9 cellular contexts compared by ENCODE assay signal in genomic region chr1:165632491-165632890, GRCh38. TPM values are rescaled to one million over a fixed set of nuclear protein-coding genes. Genes with fewer than 3 reads are reported as not detected.
DNase-seq lines count a peak whose midpoint lies in the region; ATAC-seq, FAIRE-seq and TF ChIP-seq lines count a peak whose summit lies in the region.
"Had no signal": no experiment of that assay in that cellular context is flagged by ENCODE, and none has a peak within 500 bp of the region (broad histone marks: within the 10 kb centered on the region; RNA-seq: fewer than 3 reads in every experiment).

No MANE protein-coding gene starts in this region.

- 15% methylated on average over 7 of the region's 7 CpGs for WGBS in urinary bladder

- no peaks in the 10 kb centered on the region for H3K36me3 Mint-ChIP-seq in activated naive CD8-positive, alpha-beta T cell
- H3K36me3 Mint-ChIP-seq in activated naive CD8-positive, alpha-beta T cell treated with anti-CD3 and anti-CD28 coated beads for 36 hours = no peaks in the 10 kb centered on the region
- peaks cover 0 to 11% (median 10%) of the 10 kb centered on the region in 3 donors for H3K36me3 Mint-ChIP-seq in immature natural killer cell

- no peaks in the 10 kb centered on the region for H3K27me3 Mint-ChIP-seq in activated naive CD8-positive, alpha-beta T cell
- no peaks in the 10 kb centered on the region for H3K27me3 Mint-ChIP-seq in activated naive CD8-positive, alpha-beta T cell treated with anti-CD3 and anti-CD28 coated beads for 36 hours
- H3K27me3 Mint-ChIP-seq in immature natural killer cell (ENCODE audit: low read depth in 3 of 3) = peaks cover 0 to 6% (median 1%) of the 10 kb centered on the region in 3 donors

- H3K27me3 ChIP-seq in bronchial epithelial cell (ENCODE audit: control insufficient read depth, insufficient read depth, low read length) (no peaks in the 10 kb centered on the region), lower lobe of right lung (ENCODE audit: low read depth) (no peaks in the 10 kb centered on the region)

- H3K9me3 Mint-ChIP-seq in activated naive CD8-positive, alpha-beta T cell (ENCODE audit: low read depth) = no peaks in the 10 kb centered on the region
- H3K9me3 Mint-ChIP-seq in activated naive CD8-positive, alpha-beta T cell treated with anti-CD3 and anti-CD28 coated beads for 36 hours = no peaks in the 10 kb centered on the region
- H3K9me3 Mint-ChIP-seq in immature natural killer cell = no peaks in the 10 kb centered on the region

- no peak overlapping the region for H3K27ac Mint-ChIP-seq in activated naive CD8-positive, alpha-beta T cell
- H3K27ac Mint-ChIP-seq in activated naive CD8-positive, alpha-beta T cell treated with anti-CD3 and anti-CD28 coated beads for 36 hours = no peak overlapping the region
- H3K27ac Mint-ChIP-seq in immature natural killer cell = no peak overlapping the region

- no peaks in the 10 kb centered on the region for H3K9me3 ChIP-seq in lower lobe of right lung

- H3K4me1 ChIP-seq in lower lobe of right lung (peaks cover 60% of the 10 kb centered on the region), urinary bladder (ENCODE audit: insufficient read depth) (peaks cover 1% of the 10 kb centered on the region)

- peaks cover 18% of the 10 kb centered on the region for H3K4me1 Mint-ChIP-seq in activated naive CD8-positive, alpha-beta T cell (ENCODE audit: low read depth)
- peaks cover 24% of the 10 kb centered on the region for H3K4me1 Mint-ChIP-seq in activated naive CD8-positive, alpha-beta T cell treated with anti-CD3 and anti-CD28 coated beads for 36 hours
- peaks cover 4 to 14% of the 10 kb centered on the region in 2 donors for H3K4me1 Mint-ChIP-seq in immature natural killer cell

- no peak for ATAC-seq in lower lobe of right lung

- intact Hi-C loops in lower lobe of right lung (cut with DNase I) = no loop called here

- H3K27ac ChIP-seq in lower lobe of right lung = peak overlapping the region; percentile 89
- H3K27ac ChIP-seq in urinary bladder (ENCODE audit: low read depth) = no peak overlapping the region

- no peak for TF ChIP-seq CTCF in bronchial epithelial cell (IDR thresholded peaks at IDR 0.05; ENCODE audit: insufficient read depth, low read length, severe bottlenecking)
- no peak for TF ChIP-seq CTCF in lower lobe of right lung (IDR thresholded peaks at IDR 0.05)

- DNase-seq in activated naive CD8-positive, alpha-beta T cell treated with anti-CD3 and anti-CD28 coated beads for 36 hours = no peak
- DNase-seq in bronchial epithelial cell (ENCODE audit: low read depth) = no peak
- DNase-seq in lower lobe of right lung = no peak
- no peak for DNase-seq in NCI-H2081 (lab: John Stamatoyannopoulos, UW)
- DNase-seq in NCI-H524 (lab: John Stamatoyannopoulos, UW) = no peak
- DNase-seq in immature natural killer cell = no peak

- H3K4me3 ChIP-seq in bronchial epithelial cell (ENCODE audit: low read depth, low read length) = peak overlapping the region; percentile 54
- H3K4me3 ChIP-seq in lower lobe of right lung = peak overlapping the region; percentile 95
- peak overlapping the region; percentile 89 for H3K4me3 ChIP-seq in urinary bladder (ENCODE audit: low read depth, low read length)

- peak overlapping the region; percentile 36 for H3K4me3 Mint-ChIP-seq in activated naive CD8-positive, alpha-beta T cell
- no peak overlapping the region for H3K4me3 Mint-ChIP-seq in activated naive CD8-positive, alpha-beta T cell treated with anti-CD3 and anti-CD28 coated beads for 36 hours
- no peak overlapping the region for H3K4me3 Mint-ChIP-seq in immature natural killer cell
- H3K4me3 Mint-ChIP-seq: CD14-positive monocyte had no signal

- no peaks in the 10 kb centered on the region for H3K36me3 ChIP-seq in bronchial epithelial cell (ENCODE audit: control insufficient read depth, insufficient read depth, low read length)
- H3K36me3 ChIP-seq in lower lobe of right lung = peaks cover 10% of the 10 kb centered on the region
- H3K36me3 ChIP-seq in urinary bladder (ENCODE audit: insufficient read depth) = no peaks in the 10 kb centered on the region

- FAIRE-seq in bronchial epithelial cell (lab: Jason Lieb, UNC) = no peak

RNA-seq across cellular contexts. Expression of gene MGST3, which starts 1.5 kb away (rescaled TPM):
- total RNA-seq in activated naive CD8-positive, alpha-beta T cell treated with anti-CD3 and anti-CD28 coated beads for 36 hours = 10 to 100 TPM; 31.7 to 33.3 TPM
- 50.3 and 64.3 TPM in 2 replicates for total RNA-seq in bronchial epithelial cell
- 216 TPM for total RNA-seq in lower lobe of right lung
- 166 TPM for total RNA-seq in urinary bladder
- polyA plus RNA-seq in urinary bladder = 208 TPM
- polyA plus RNA-seq in immature natural killer cell = 100 to 1,000 TPM in 2 of 3 donors, 10 to 100 TPM in 1; 81.6 to 149 (median 104) TPM
